In the genomic region with DNA sequence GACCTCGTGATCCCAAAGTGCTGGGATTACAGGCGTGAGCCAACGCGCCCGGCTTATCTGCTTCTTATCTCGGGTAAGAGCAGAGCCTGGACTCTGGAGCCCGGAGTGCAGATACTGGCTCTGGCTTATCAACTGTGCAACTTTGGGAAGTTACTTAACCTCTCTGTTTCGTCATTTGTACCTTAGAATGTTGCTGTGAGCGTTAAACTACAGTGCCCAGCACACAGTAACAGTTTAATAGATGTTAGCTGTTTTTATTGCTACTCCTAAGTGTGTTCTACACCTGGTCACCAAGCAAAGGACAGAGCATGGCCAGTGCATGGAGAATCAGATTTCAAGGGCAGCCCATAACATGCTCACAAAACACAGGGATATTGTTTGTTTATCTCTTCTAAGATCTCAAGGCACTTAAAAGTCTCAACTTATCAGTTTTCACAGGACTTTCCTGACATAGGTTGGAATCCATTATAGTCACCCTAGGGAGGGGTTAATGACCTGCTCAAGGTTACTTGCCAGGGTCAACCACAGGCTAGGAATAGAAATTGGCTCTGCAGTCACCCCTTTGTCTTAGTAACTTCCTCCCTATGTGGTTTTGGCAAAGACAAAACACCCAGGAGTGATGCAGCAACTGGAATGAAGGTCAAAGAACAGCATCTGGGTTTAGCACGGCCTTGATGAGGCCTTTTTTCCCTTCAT, we compare ENCODE assay signal across 10 cellular contexts. TPM values are rescaled to one million over a fixed set of nuclear protein-coding genes. Genes with fewer than 3 reads are reported as not detected.
DNase-seq lines count a peak whose midpoint lies in the region; ATAC-seq and TF ChIP-seq lines count a peak whose summit lies in the region.
"Had no signal": no experiment of that assay in that cellular context is flagged by ENCODE, and none has a peak within 500 bp of the region (broad histone marks: within the 10 kb centered on the region; RNA-seq: fewer than 3 reads in every experiment).

No MANE protein-coding gene starts in this region.

- H3K4me2 ChIP-seq in BLaER1: peak overlapping the region; percentile 37

- H3K27me3 ChIP-seq in BLaER1: no peaks in the 10 kb centered on the region
- no peaks in the 10 kb centered on the region for H3K27me3 ChIP-seq in colonic mucosa

- intact Hi-C loops in colonic mucosa (cut with DNase I): no loop called here

- peaks cover 4% of the 10 kb centered on the region for H3K27me3 Mint-ChIP-seq in activated CD4-positive, alpha-beta T cell treated with anti-CD3 and anti-CD28 coated beads, Interleukin-2, amount 10 ng/mL, durations not matched to agents 7 days and 5 days

- peaks cover 7% of the 10 kb centered on the region for H3K4me1 Mint-ChIP-seq in activated CD4-positive, alpha-beta T cell treated with anti-CD3 and anti-CD28 coated beads, Interleukin-2, amount 10 ng/mL, durations not matched to agents 7 days and 5 days

- POLR2A ChIA-PET in activated CD4-positive, alpha-beta T cell treated with anti-CD3 and anti-CD28 coated beads, Interleukin-2, amount 10 ng/mL, durations not matched to agents 7 days and 5 days (lab: Charles Lee): no interaction called here

- H3K27ac ChIP-seq in BLaER1: no peak overlapping the region
- no peak overlapping the region for H3K27ac ChIP-seq in colonic mucosa
- H3K27ac ChIP-seq: SK-N-MC had no signal

- H3K4me1 ChIP-seq in BLaER1 (peaks cover 20% of the 10 kb centered on the region), colonic mucosa (no peaks in the 10 kb centered on the region)

- H3K9ac ChIP-seq in BLaER1 (no peak overlapping the region), colonic mucosa (ENCODE audit: low read depth in 2 of 2, low read length in 2 of 2) (no peak overlapping the region)

- H4K20me1 ChIP-seq in BLaER1: no peaks in the 10 kb centered on the region

- H3K9me3 ChIP-seq in BLaER1 (no peaks in the 10 kb centered on the region), colonic mucosa (no peaks in the 10 kb centered on the region)

- ATAC-seq in HG03175 (IDR thresholded peaks at IDR 0.05; ENCODE audit: unreplicated experiment): no peak

- H3K4me3 ChIP-seq in BLaER1: no peak overlapping the region
- H3K4me3 ChIP-seq in colonic mucosa: no peak overlapping the region
- H3K4me3 ChIP-seq: SK-N-MC had no signal

- no peak overlapping the region for H3K4me3 Mint-ChIP-seq in activated CD4-positive, alpha-beta T cell treated with anti-CD3 and anti-CD28 coated beads, Interleukin-2, amount 10 ng/mL, durations not matched to agents 7 days and 5 days

- TF ChIP-seq CTCF in colonic mucosa (IDR thresholded peaks at IDR 0.05): no peak

- DNase-seq in MV-4-11 (lab: John Stamatoyannopoulos, UW): peak; percentile 74
- DNase-seq in colonic mucosa: peak; percentile 53
- DNase-seq in myocyte (ENCODE audit: low read depth): peak; percentile 93
- no peak for DNase-seq in activated T-cell treated with anti-CD3 and anti-CD28 coated beads, Interleukin-2, amount 50 U/mL, for 1 hour
- DNase-seq in activated CD4-positive, alpha-beta T cell treated with anti-CD3 and anti-CD28 coated beads, Interleukin-2, amount 10 ng/mL, durations not matched to agents 7 days and 5 days: no peak
- no peak for DNase-seq in foreskin melanocyte

- H3K9me3 Mint-ChIP-seq in activated CD4-positive, alpha-beta T cell treated with anti-CD3 and anti-CD28 coated beads, Interleukin-2, amount 10 ng/mL, durations not matched to agents 7 days and 5 days: no peaks in the 10 kb centered on the region
- H3K9me3 Mint-ChIP-seq: activated naive CD4-positive, alpha-beta T cell treated with anti-CD3 and anti-CD28 coated beads, Interleukin-2, amount 50 U/mL, for 72 hours had no signal

- no peak overlapping the region for H3K27ac Mint-ChIP-seq in activated CD4-positive, alpha-beta T cell treated with anti-CD3 and anti-CD28 coated beads, Interleukin-2, amount 10 ng/mL, durations not matched to agents 7 days and 5 days

- no peaks in the 10 kb centered on the region for H3K36me3 ChIP-seq in BLaER1
- no peaks in the 10 kb centered on the region for H3K36me3 ChIP-seq in colonic mucosa

- CTCF ChIA-PET in activated CD4-positive, alpha-beta T cell treated with anti-CD3 and anti-CD28 coated beads, Interleukin-2, amount 10 ng/mL, durations not matched to agents 7 days and 5 days (lab: Charles Lee): interaction anchor here (1.1 kb wide), 1 partner anchor 245 kb away, joined by 3 read pairs; no protein-coding TSS in a partner anchor

- H3K36me3 Mint-ChIP-seq in activated CD4-positive, alpha-beta T cell treated with anti-CD3 and anti-CD28 coated beads, Interleukin-2, amount 10 ng/mL, durations not matched to agents 7 days and 5 days (ENCODE audit: low read depth): no peaks in the 10 kb centered on the region
- H3K36me3 Mint-ChIP-seq: activated naive CD4-positive, alpha-beta T cell treated with anti-CD3 and anti-CD28 coated beads, Interleukin-2, amount 50 U/mL, for 72 hours had no signal

RNA-seq across cellular contexts. Expression of a gene that starts 22.5 kb away (rescaled TPM):
- total RNA-seq in colonic mucosa (100 to 1,000 TPM; 233 to 264 TPM), myocyte (249 and 277 TPM in 2 replicates)
- 230 TPM for polyA plus RNA-seq in myocyte (2012)
- total RNA-seq in activated CD4-positive, alpha-beta T cell treated with anti-CD3 and anti-CD28 coated beads, Interleukin-2, amount 10 ng/mL, durations not matched to agents 7 days and 5 days: 100 to 1,000 TPM; 219 to 249 TPM

RNA-seq across cellular contexts. Expression of a gene that starts 54.8 kb away (rescaled TPM):
- total RNA-seq in colonic mucosa: 10 to 100 TPM; 58.0 to 61.9 TPM
- total RNA-seq in myocyte: 24.1 and 28.3 TPM in 2 replicates
- 98.4 TPM for polyA plus RNA-seq in myocyte (2012)
- total RNA-seq in activated CD4-positive, alpha-beta T cell treated with anti-CD3 and anti-CD28 coated beads, Interleukin-2, amount 10 ng/mL, durations not matched to agents 7 days and 5 days: 1 to 10 TPM; 1.8 to 2.4 TPM

Comparison
In these comparisons a context has a peak if more than half of its experiments do, and no peak if none do; other contexts are left out.
1. DNase-seq: peak in MV-4-11 (single experiment), colonic mucosa (single experiment) and myocyte (single experiment); none in activated T-cell treated with anti-CD3 and anti-CD28 coated beads, Interleukin-2, amount 50 U/mL, for 1 hour (single experiment), activated CD4-positive, alpha-beta T cell treated with anti-CD3 and anti-CD28 coated beads, Interleukin-2, amount 10 ng/mL, durations not matched to agents 7 days and 5 days (single experiment) and foreskin melanocyte (single experiment).